8 cellular contexts compared by ENCODE assay signal in genomic region chr1:64470670-64471217, GRCh38. TPM values are rescaled to one million over a fixed set of nuclear protein-coding genes. Genes with fewer than 3 reads are reported as not detected.
DNase-seq lines count a peak whose midpoint lies in the region; ATAC-seq, FAIRE-seq and TF ChIP-seq lines count a peak whose summit lies in the region.

No MANE protein-coding gene starts in this region.

- H3K4me1 Mint-ChIP-seq in activated CD4-positive, alpha-beta memory T cell treated with anti-CD3 and anti-CD28 coated beads for 36 hours (ENCODE audit: low read depth) = peaks cover 12% of the 10 kb centered on the region

- intact Hi-C loops in activated CD4-positive, alpha-beta memory T cell treated with anti-CD3 and anti-CD28 coated beads for 36 hours (cut with micrococcal nuclease) = loop anchor here (5.0 to 10.0 kb wide), 4 partner anchors 37 to 357 kb away; no protein-coding TSS in a partner anchor
- intact Hi-C loops in Right ventricle myocardium superior (cut with DNase I) (loop anchor here (10.0 kb wide), 2 partner anchors 74 to 194 kb away; no protein-coding TSS in a partner anchor), pancreas (cut with DNase I) (loop anchor here in 1 of 3 donors (10.0 kb wide), 1 partner anchor 54 kb away; no protein-coding TSS in a partner anchor)

- POLR2A ChIA-PET in activated CD4-positive, alpha-beta memory T cell treated with anti-CD3 and anti-CD28 coated beads for 36 hours (lab: Charles Lee) = no interaction called here

- TF ChIP-seq CTCF in BE2C (IDR thresholded peaks at IDR 0.05; ENCODE audit: low read depth, low read length) = no peak
- no peak for TF ChIP-seq CTCF in pancreas (IDR thresholded peaks at IDR 0.05)

- no peaks in the 10 kb centered on the region for H3K9me3 Mint-ChIP-seq in activated CD4-positive, alpha-beta memory T cell treated with anti-CD3 and anti-CD28 coated beads for 36 hours

- peak overlapping the region; percentile 76 to 90 (median 79) for H3K27ac ChIP-seq in pancreas

- H3K36me3 ChIP-seq in BE2C (no peaks in the 10 kb centered on the region), pancreas (no peaks in the 10 kb centered on the region)

- H3K27ac Mint-ChIP-seq in activated CD4-positive, alpha-beta memory T cell treated with anti-CD3 and anti-CD28 coated beads for 36 hours = no peak overlapping the region

- ATAC-seq in GM18867 (IDR thresholded peaks at IDR 0.05; ENCODE audit: unreplicated experiment) (peak; percentile 9), HG03460 (IDR thresholded peaks at IDR 0.05; ENCODE audit: unreplicated experiment) (peak; percentile 13), Right ventricle myocardium superior (ENCODE audit: poor library complexity) (peak; percentile 57), pancreas (peak; percentile 14 to 42 (median 31)), GM18873 (IDR thresholded peaks at IDR 0.05; ENCODE audit: low FRiP score, unreplicated experiment) (no peak)

- peak; percentile 40 for DNase-seq in BE2C
- DNase-seq in activated CD4-positive, alpha-beta memory T cell treated with anti-CD3 and anti-CD28 coated beads for 36 hours = peak; percentile 15
- DNase-seq in Right ventricle myocardium superior = peak; percentile 56
- DNase-seq in pancreas = peak; percentile 17 to 85 (median 47)
- DNase-seq in HPDE6-E6E7 (ENCODE audit: extremely low spot score) = no peak

- H3K27me3 ChIP-seq in BE2C (no peaks in the 10 kb centered on the region), pancreas (no peaks in the 10 kb centered on the region)

- peaks cover 4% of the 10 kb centered on the region; the same call in 1 of the 2 replicates for H3K4me1 ChIP-seq in BE2C
- H3K4me1 ChIP-seq in pancreas = peaks cover 9 to 25% (median 13%) of the 10 kb centered on the region in 3 donors

- peaks cover 49% of the 10 kb centered on the region for H3K27me3 Mint-ChIP-seq in activated CD4-positive, alpha-beta memory T cell treated with anti-CD3 and anti-CD28 coated beads for 36 hours

- CTCF ChIA-PET in activated CD4-positive, alpha-beta memory T cell treated with anti-CD3 and anti-CD28 coated beads for 36 hours (lab: Charles Lee) = no interaction called here

- 0% methylated on average over 38 to 41 of the region's 41 CpGs for WGBS in pancreas, 2 donors

- no peaks in the 10 kb centered on the region for H3K36me3 Mint-ChIP-seq in activated CD4-positive, alpha-beta memory T cell treated with anti-CD3 and anti-CD28 coated beads for 36 hours

- peak overlapping the region; percentile 68 for H3K4me3 Mint-ChIP-seq in activated CD4-positive, alpha-beta memory T cell treated with anti-CD3 and anti-CD28 coated beads for 36 hours

- H3K9me3 ChIP-seq in BE2C = no peaks in the 10 kb centered on the region
- no peaks in the 10 kb centered on the region for H3K9me3 ChIP-seq in pancreas

- FAIRE-seq in pancreas (lab: Jason Lieb, UNC) = no peak

- H3K4me3 ChIP-seq in BE2C (ENCODE audit: low read depth, low read length) (peak overlapping the region; percentile 64), pancreas (peak overlapping the region; percentile 37 to 80 (median 79))

RNA-seq across cellular contexts. Expression of gene CACHD1, which starts 0.8 kb away (rescaled TPM):
- 4.8 TPM for polyA plus RNA-seq in BE2C (2012; ENCODE audit: insufficient read depth, insufficient read length, low read depth)
- total RNA-seq in activated CD4-positive, alpha-beta memory T cell treated with anti-CD3 and anti-CD28 coated beads for 36 hours = under 1 TPM; 0.27 to 0.33 TPM
- total RNA-seq in Right ventricle myocardium superior = 4.2 TPM
- total RNA-seq in pancreas = 1 to 10 TPM; 4.0 to 7.1 (median 5.5) TPM
- polyA plus RNA-seq in pancreas = 1 to 10 TPM; 2.9 to 3.0 TPM
